Comparison of ENCODE assay signal across 10 cellular contexts in genomic region chr14:32932921-32933622, GRCh38. TPM values are rescaled to one million over a fixed set of nuclear protein-coding genes. Genes with fewer than 3 reads are reported as not detected.
DNase-seq lines count a peak whose midpoint lies in the region; ATAC-seq lines count a peak whose summit lies in the region.
"Had no signal": no experiment of that assay in that cellular context is flagged by ENCODE, and none has a peak within 500 bp of the region (broad histone marks: within the 10 kb centered on the region; RNA-seq: fewer than 3 reads in every experiment).

No MANE protein-coding gene starts in this region.

- intact Hi-C loops in posterior vena cava (cut with DNase I) = no loop called here

- H3K4me3 ChIP-seq in BLaER1 (peak overlapping the region; percentile 45), iPS DF 6.9 (ENCODE audit: low read length) (peak overlapping the region; percentile 36; the same call in 1 of the 2 replicates)

- peaks cover 20% of the 10 kb centered on the region for H3K4me1 ChIP-seq in BLaER1
- H3K4me1 ChIP-seq in iPS DF 6.9 (ENCODE audit: control insufficient read depth, insufficient read depth, low read length) = peaks cover 3% of the 10 kb centered on the region; the same call in 1 of the 2 replicates

- H3K27me3 ChIP-seq in BLaER1 (peaks cover 72% of the 10 kb centered on the region), iPS DF 6.9 (ENCODE audit: control insufficient read depth, insufficient read depth, low read length) (peaks cover 32% of the 10 kb centered on the region)

- DNase-seq in iPS DF 6.9 (ENCODE audit: low read depth, low spot score) (no peak), posterior vena cava (ENCODE audit: low spot score) (peak; percentile 80), inferior parietal cortex (ENCODE audit: extremely low spot score) (no peak), midbrain (lab: John Stamatoyannopoulos, UW) (no peak)
- DNase-seq: COR-L47; stimulated activated CD4-positive, alpha-beta T cell treated with anti-CD3 and anti-CD28 coated beads, Interleukin-15, amount 100 ng/mL, for 24 hours had no signal

- WGBS in iPS DF 6.9 (ENCODE audit: insufficient coverage, insufficient read length) = no CpG with 5 or more reads among the region's 57 CpGs

- peaks cover 54% of the 10 kb centered on the region for H4K20me1 ChIP-seq in BLaER1

- peak overlapping the region; percentile 67 for H3K4me2 ChIP-seq in BLaER1

- no peaks in the 10 kb centered on the region for H3K36me3 ChIP-seq in BLaER1
- H3K36me3 ChIP-seq in iPS DF 6.9 (ENCODE audit: control insufficient read depth, insufficient read depth, low read length) = no peaks in the 10 kb centered on the region

- H3K9ac ChIP-seq in BLaER1 = no peak overlapping the region

- no peak for ATAC-seq in HG03196 (IDR thresholded peaks at IDR 0.05; ENCODE audit: unreplicated experiment)
- ATAC-seq in HG03095 (IDR thresholded peaks at IDR 0.05; ENCODE audit: unreplicated experiment) = no peak

- H3K9me3 ChIP-seq in BLaER1 (peaks cover 10% of the 10 kb centered on the region), iPS DF 6.9 (ENCODE audit: control insufficient read depth, insufficient read depth, low read length) (no peaks in the 10 kb centered on the region)

- H3K27ac ChIP-seq in BLaER1 (no peak overlapping the region), angular gyrus (ENCODE audit: low read depth, low read length) (peak overlapping the region; percentile 14), iPS DF 6.9 (ENCODE audit: low read length) (no peak overlapping the region)

RNA-seq across cellular contexts. Expression of gene NPAS3, which starts 5.6 kb away (rescaled TPM):
- 1 to 10 TPM; 1.3 to 2.6 TPM for total RNA-seq in posterior vena cava
